In genomic region chr17:56754523-56755208, GRCh38 we compare ENCODE assay signal across 8 cellular contexts.
DNase-seq lines count a peak whose midpoint lies in the region; ATAC-seq and TF ChIP-seq lines count a peak whose summit lies in the region.

No MANE protein-coding gene starts in this region.

- H3K27ac Mint-ChIP-seq in activated naive CD4-positive, alpha-beta T cell treated with anti-CD3 and anti-CD28 coated beads, Interleukin-2, amount 50 U/mL, for 24 hours = peak overlapping the region; percentile 93
- H3K27ac Mint-ChIP-seq in mesothelial cell of epicardium = peak overlapping the region; percentile 62
- peak overlapping the region in 1 of 7 donors; percentile 11 for H3K27ac Mint-ChIP-seq in CD4-positive, alpha-beta memory T cell
- no peak overlapping the region for H3K27ac Mint-ChIP-seq in activated CD4-positive, alpha-beta memory T cell treated with anti-CD3 and anti-CD28 coated beads for 36 hours
- H3K27ac Mint-ChIP-seq in activated T-helper 2 cell treated with anti-CD3 and anti-CD28 coated beads, Interferon-gamma antibody, Interleukin-2, Interleukin-4, amounts not matched to agents 10 μg/mL and 5 μg/mL and 100 μg/mL, durations not matched to agents 14 hours and 24 hours and 36 hours = no peak overlapping the region

- intact Hi-C loops in CD4-positive, alpha-beta memory T cell (cut with micrococcal nuclease) = no loop called here
- intact Hi-C loops in gastrocnemius medialis (cut with DNase I; ENCODE audit: low total_unique reads) = loop anchor here (10.0 kb wide), 1 partner anchor 60 kb away; no protein-coding TSS in a partner anchor
- intact Hi-C loops in activated CD4-positive, alpha-beta memory T cell treated with anti-CD3 and anti-CD28 coated beads for 36 hours (cut with micrococcal nuclease) = no loop called here
- intact Hi-C loops in activated T-helper 2 cell treated with anti-CD3 and anti-CD28 coated beads, Interferon-gamma antibody, Interleukin-2, Interleukin-4, amounts not matched to agents 10 μg/mL and 5 μg/mL and 100 μg/mL, durations not matched to agents 14 hours and 24 hours and 36 hours (cut with micrococcal nuclease) = no loop called here

- no peaks in the 10 kb centered on the region for H3K36me3 ChIP-seq in CD4-positive, alpha-beta memory T cell (ENCODE audit: insufficient read depth, low read length)
- no peaks in the 10 kb centered on the region for H3K36me3 ChIP-seq in gastrocnemius medialis

- no peak for TF ChIP-seq POLR2A in gastrocnemius medialis (IDR thresholded peaks at IDR 0.05)

- H3K27me3 Mint-ChIP-seq in activated naive CD4-positive, alpha-beta T cell treated with anti-CD3 and anti-CD28 coated beads, Interleukin-2, amount 50 U/mL, for 24 hours = no peaks in the 10 kb centered on the region
- H3K27me3 Mint-ChIP-seq in mesothelial cell of epicardium (ENCODE audit: low read depth) = no peaks in the 10 kb centered on the region
- peaks cover 10 to 12% of the 10 kb centered on the region in 2 donors for H3K27me3 Mint-ChIP-seq in CD4-positive, alpha-beta memory T cell
- H3K27me3 Mint-ChIP-seq in activated CD4-positive, alpha-beta memory T cell treated with anti-CD3 and anti-CD28 coated beads for 36 hours = peaks cover 6% of the 10 kb centered on the region
- H3K27me3 Mint-ChIP-seq in activated T-helper 2 cell treated with anti-CD3 and anti-CD28 coated beads, Interferon-gamma antibody, Interleukin-2, Interleukin-4, amounts not matched to agents 10 μg/mL and 5 μg/mL and 100 μg/mL, durations not matched to agents 14 hours and 24 hours and 36 hours (ENCODE audit: low read depth) = no peaks in the 10 kb centered on the region

- POLR2A ChIA-PET in CD4-positive, alpha-beta memory T cell (lab: Charles Lee; ENCODE audit: partially characterized antibody) = no interaction called here
- POLR2A ChIA-PET in activated CD4-positive, alpha-beta memory T cell treated with anti-CD3 and anti-CD28 coated beads for 36 hours (lab: Charles Lee) = no interaction called here

- in situ Hi-C loops in gastrocnemius medialis (cut with MboI; ENCODE audit: low sequenced_read_pairs in 4 of 4) = no loop called here

- CTCF ChIA-PET in CD4-positive, alpha-beta memory T cell (lab: Charles Lee; ENCODE audit: partially characterized antibody) = interaction anchor here (1.4 to 1.6 kb wide), 2 partner anchors 25 to 39 kb away, joined by 4 to 5 read pairs; no protein-coding TSS in a partner anchor
- CTCF ChIA-PET in activated CD4-positive, alpha-beta memory T cell treated with anti-CD3 and anti-CD28 coated beads for 36 hours (lab: Charles Lee) = no interaction called here

- peaks cover 60% of the 10 kb centered on the region for H3K4me1 Mint-ChIP-seq in activated naive CD4-positive, alpha-beta T cell treated with anti-CD3 and anti-CD28 coated beads, Interleukin-2, amount 50 U/mL, for 24 hours
- peaks cover 7% of the 10 kb centered on the region for H3K4me1 Mint-ChIP-seq in mesothelial cell of epicardium
- H3K4me1 Mint-ChIP-seq in CD4-positive, alpha-beta memory T cell = peaks cover 2 to 5% (median 3%) of the 10 kb centered on the region in 4 donors
- peaks cover 3% of the 10 kb centered on the region for H3K4me1 Mint-ChIP-seq in activated CD4-positive, alpha-beta memory T cell treated with anti-CD3 and anti-CD28 coated beads for 36 hours (ENCODE audit: low read depth)
- H3K4me1 Mint-ChIP-seq in activated T-helper 2 cell treated with anti-CD3 and anti-CD28 coated beads, Interferon-gamma antibody, Interleukin-2, Interleukin-4, amounts not matched to agents 10 μg/mL and 5 μg/mL and 100 μg/mL, durations not matched to agents 14 hours and 24 hours and 36 hours (ENCODE audit: low read depth) = peaks cover 9% of the 10 kb centered on the region

- peak overlapping the region; percentile 67 for H3K4me3 Mint-ChIP-seq in activated naive CD4-positive, alpha-beta T cell treated with anti-CD3 and anti-CD28 coated beads, Interleukin-2, amount 50 U/mL, for 24 hours
- H3K4me3 Mint-ChIP-seq in mesothelial cell of epicardium = no peak overlapping the region
- no peak overlapping the region for H3K4me3 Mint-ChIP-seq in CD4-positive, alpha-beta memory T cell
- H3K4me3 Mint-ChIP-seq in activated CD4-positive, alpha-beta memory T cell treated with anti-CD3 and anti-CD28 coated beads for 36 hours = no peak overlapping the region
- H3K4me3 Mint-ChIP-seq in activated T-helper 2 cell treated with anti-CD3 and anti-CD28 coated beads, Interferon-gamma antibody, Interleukin-2, Interleukin-4, amounts not matched to agents 10 μg/mL and 5 μg/mL and 100 μg/mL, durations not matched to agents 14 hours and 24 hours and 36 hours (ENCODE audit: low read depth) = no peak overlapping the region

- H3K9me3 Mint-ChIP-seq in activated naive CD4-positive, alpha-beta T cell treated with anti-CD3 and anti-CD28 coated beads, Interleukin-2, amount 50 U/mL, for 24 hours = no peaks in the 10 kb centered on the region
- no peaks in the 10 kb centered on the region for H3K9me3 Mint-ChIP-seq in mesothelial cell of epicardium
- H3K9me3 Mint-ChIP-seq in CD4-positive, alpha-beta memory T cell = no peaks in the 10 kb centered on the region
- no peaks in the 10 kb centered on the region for H3K9me3 Mint-ChIP-seq in activated CD4-positive, alpha-beta memory T cell treated with anti-CD3 and anti-CD28 coated beads for 36 hours
- no peaks in the 10 kb centered on the region for H3K9me3 Mint-ChIP-seq in activated T-helper 2 cell treated with anti-CD3 and anti-CD28 coated beads, Interferon-gamma antibody, Interleukin-2, Interleukin-4, amounts not matched to agents 10 μg/mL and 5 μg/mL and 100 μg/mL, durations not matched to agents 14 hours and 24 hours and 36 hours

- no peaks in the 10 kb centered on the region for H3K9me3 ChIP-seq in CD4-positive, alpha-beta memory T cell (ENCODE audit: control insufficient read depth in 1 of 2, low read length in 2 of 2)
- H3K9me3 ChIP-seq in gastrocnemius medialis = no peaks in the 10 kb centered on the region

- H3K27me3 ChIP-seq in CD4-positive, alpha-beta memory T cell (ENCODE audit: insufficient read depth, low read length) = no peaks in the 10 kb centered on the region
- H3K27me3 ChIP-seq in gastrocnemius medialis = no peaks in the 10 kb centered on the region

- no peak overlapping the region for H3K27ac ChIP-seq in CD4-positive, alpha-beta memory T cell (ENCODE audit: low read depth, low read length)
- no peak overlapping the region for H3K27ac ChIP-seq in gastrocnemius medialis

- H3K4me3 ChIP-seq in CD4-positive, alpha-beta memory T cell (ENCODE audit: low read length in 2 of 2) = no peak overlapping the region
- H3K4me3 ChIP-seq in gastrocnemius medialis = no peak overlapping the region

- ATAC-seq in gastrocnemius medialis = no peak

- no peak for TF ChIP-seq CTCF in mesothelial cell of epicardium (IDR thresholded peaks at IDR 0.05; ENCODE audit: unreplicated experiment)
- TF ChIP-seq CTCF in gastrocnemius medialis (IDR thresholded peaks at IDR 0.05 in 4 of 5, conservative IDR thresholded peaks at IDR 0.05 in 1 of 5) = no peak

- DNase-seq in GDM1 (lab: John Stamatoyannopoulos, UW) (peak; percentile 72), Kasumi-1 (lab: John Stamatoyannopoulos, UW) (peak; percentile 35 to 58), mesothelial cell of epicardium (ENCODE audit: low spot score in 2 of 2, unreplicated experiment in 2 of 2) (no peak), gastrocnemius medialis (no peak)
- DNase-seq in CD4-positive, alpha-beta memory T cell = no peak
- DNase-seq in activated CD4-positive, alpha-beta memory T cell treated with anti-CD3 and anti-CD28 coated beads for 36 hours = no peak
- DNase-seq in activated T-helper 2 cell treated with anti-CD3 and anti-CD28 coated beads, Interferon-gamma antibody, Interleukin-2, Interleukin-4, amounts not matched to agents 10 μg/mL and 5 μg/mL and 100 μg/mL, durations not matched to agents 14 hours and 24 hours and 36 hours (ENCODE audit: low spot score) = no peak

- no peaks in the 10 kb centered on the region for H3K36me3 Mint-ChIP-seq in activated naive CD4-positive, alpha-beta T cell treated with anti-CD3 and anti-CD28 coated beads, Interleukin-2, amount 50 U/mL, for 24 hours
- H3K36me3 Mint-ChIP-seq in mesothelial cell of epicardium = no peaks in the 10 kb centered on the region
- no peaks in the 10 kb centered on the region for H3K36me3 Mint-ChIP-seq in CD4-positive, alpha-beta memory T cell
- no peaks in the 10 kb centered on the region for H3K36me3 Mint-ChIP-seq in activated CD4-positive, alpha-beta memory T cell treated with anti-CD3 and anti-CD28 coated beads for 36 hours
- no peaks in the 10 kb centered on the region for H3K36me3 Mint-ChIP-seq in activated T-helper 2 cell treated with anti-CD3 and anti-CD28 coated beads, Interferon-gamma antibody, Interleukin-2, Interleukin-4, amounts not matched to agents 10 μg/mL and 5 μg/mL and 100 μg/mL, durations not matched to agents 14 hours and 24 hours and 36 hours (ENCODE audit: low read depth)

- H3K4me1 ChIP-seq in CD4-positive, alpha-beta memory T cell (ENCODE audit: insufficient read depth, low read length) = no peaks in the 10 kb centered on the region
- peaks cover 0 to 5% of the 10 kb centered on the region in 2 donors for H3K4me1 ChIP-seq in gastrocnemius medialis

Comparison
In these comparisons a context has a peak if more than half of its experiments do, and no peak if none do; other contexts are left out.
1. DNase-seq: peak in GDM1 (single experiment) and Kasumi-1 (2 of 2); none in mesothelial cell of epicardium (0 of 2), CD4-positive, alpha-beta memory T cell (0 of 5), gastrocnemius medialis (0 of 2), activated CD4-positive, alpha-beta memory T cell treated with anti-CD3 and anti-CD28 coated beads for 36 hours (single experiment) and activated T-helper 2 cell treated with anti-CD3 and anti-CD28 coated beads, Interferon-gamma antibody, Interleukin-2, Interleukin-4, amounts not matched to agents 10 μg/mL and 5 μg/mL and 100 μg/mL, durations not matched to agents 14 hours and 24 hours and 36 hours (single experiment).
2. H3K27ac Mint-ChIP-seq: peak in activated naive CD4-positive, alpha-beta T cell treated with anti-CD3 and anti-CD28 coated beads, Interleukin-2, amount 50 U/mL, for 24 hours (single experiment) and mesothelial cell of epicardium (single experiment); none in activated CD4-positive, alpha-beta memory T cell treated with anti-CD3 and anti-CD28 coated beads for 36 hours (single experiment) and activated T-helper 2 cell treated with anti-CD3 and anti-CD28 coated beads, Interferon-gamma antibody, Interleukin-2, Interleukin-4, amounts not matched to agents 10 μg/mL and 5 μg/mL and 100 μg/mL, durations not matched to agents 14 hours and 24 hours and 36 hours (single experiment).